Comparison of ENCODE assay signal across 10 cellular contexts in genomic region chr6:160036790-160037206, GRCh38.
DNase-seq lines count a peak whose midpoint lies in the region; ATAC-seq lines count a peak whose summit lies in the region.
"Had no signal": no experiment of that assay in that cellular context is flagged by ENCODE, and none has a peak within 500 bp of the region (broad histone marks: within the 10 kb centered on the region; RNA-seq: fewer than 3 reads in every experiment).

No MANE protein-coding gene starts in this region.

- no peaks in the 10 kb centered on the region for H3K9me3 ChIP-seq in muscle layer of colon (ENCODE audit: low read length)
- H3K9me3 ChIP-seq: upper lobe of left lung had no signal

- no peak overlapping the region for H2AFZ ChIP-seq in ACC112 (ENCODE audit: low read length, unreplicated experiment)

- H3K9me3 Mint-ChIP-seq in effector memory CD8-positive, alpha-beta T cell, result no peaks in the 10 kb centered on the region
- H3K9me3 Mint-ChIP-seq in activated naive CD4-positive, alpha-beta T cell treated with anti-CD3 and anti-CD28 coated beads, Interleukin-2, amount 10 ng/mL, durations not matched to agents 7 days and 5 days, result no peaks in the 10 kb centered on the region
- H3K9me3 Mint-ChIP-seq in activated T-cell treated with anti-CD3 and anti-CD28 coated beads, Interleukin-2, amount 50 U/mL, for 4 hours, result no peaks in the 10 kb centered on the region
- H3K9me3 Mint-ChIP-seq: mesothelial cell of epicardium had no signal

- H3K36me3 ChIP-seq in ACC112 (ENCODE audit: insufficient read depth, low read length) (peaks cover 16% of the 10 kb centered on the region), muscle layer of colon (ENCODE audit: insufficient read depth, low read length) (peaks cover 52% of the 10 kb centered on the region)

- H3K9ac ChIP-seq in muscle layer of colon (ENCODE audit: low read length), result no peak overlapping the region

- H3K27ac ChIP-seq in ACC112 (ENCODE audit: low read depth, low read length) (peak overlapping the region; percentile 97), muscle layer of colon (ENCODE audit: low read depth, low read length) (peak overlapping the region; percentile 8)

- H3K4me1 Mint-ChIP-seq in effector memory CD8-positive, alpha-beta T cell (ENCODE audit: low read depth in 2 of 2), result peaks cover 8 to 16% of the 10 kb centered on the region in 2 donors
- H3K4me1 Mint-ChIP-seq in activated naive CD4-positive, alpha-beta T cell treated with anti-CD3 and anti-CD28 coated beads, Interleukin-2, amount 10 ng/mL, durations not matched to agents 7 days and 5 days, result peaks cover 28% of the 10 kb centered on the region
- H3K4me1 Mint-ChIP-seq in activated T-cell treated with anti-CD3 and anti-CD28 coated beads, Interleukin-2, amount 50 U/mL, for 4 hours (ENCODE audit: low read depth), result peaks cover 12% of the 10 kb centered on the region

- H3K4me1 ChIP-seq in ACC112 (ENCODE audit: control insufficient read depth, insufficient read depth, low read length, unreplicated experiment) (peaks cover 50% of the 10 kb centered on the region), muscle layer of colon (ENCODE audit: insufficient read depth, low read length) (peaks cover under 1% of the 10 kb centered on the region)

- peaks cover under 1% of the 10 kb centered on the region for H3K79me2 ChIP-seq in ACC112 (ENCODE audit: control insufficient read depth, insufficient read depth, low read length, unreplicated experiment)

- ATAC-seq in effector memory CD8-positive, alpha-beta T cell (replicated peaks), result no peak
- ATAC-seq in activated T-cell treated with anti-CD3 and anti-CD28 coated beads, Interleukin-2, amount 50 U/mL, for 4 hours, result no peak
- no peak for ATAC-seq in HG03196 (IDR thresholded peaks at IDR 0.05; ENCODE audit: unreplicated experiment)

- CTCF ChIA-PET in activated naive CD4-positive, alpha-beta T cell treated with anti-CD3 and anti-CD28 coated beads, Interleukin-2, amount 10 ng/mL, durations not matched to agents 7 days and 5 days (lab: Charles Lee), result no interaction called here

- H3K27me3 ChIP-seq in ACC112 (ENCODE audit: insufficient read depth, low read length), result no peaks in the 10 kb centered on the region
- no peaks in the 10 kb centered on the region for H3K27me3 ChIP-seq in muscle layer of colon (ENCODE audit: control insufficient read depth in 1 of 2, insufficient read depth in 2 of 2, low read length in 2 of 2)
- H3K27me3 ChIP-seq: upper lobe of left lung had no signal

- H3K4me3 ChIP-seq in ACC112 (ENCODE audit: low read depth, low read length) (0 out of 2 replicates have a peak overlapping the region, but pooled peaks have one; percentile 37), muscle layer of colon (ENCODE audit: low read depth in 1 of 2, low read length in 2 of 2) (no peak overlapping the region)
- H3K4me3 ChIP-seq: upper lobe of left lung had no signal

- H3K4me3 Mint-ChIP-seq in effector memory CD8-positive, alpha-beta T cell, result no peak overlapping the region
- no peak overlapping the region for H3K4me3 Mint-ChIP-seq in activated naive CD4-positive, alpha-beta T cell treated with anti-CD3 and anti-CD28 coated beads, Interleukin-2, amount 10 ng/mL, durations not matched to agents 7 days and 5 days
- no peak overlapping the region for H3K4me3 Mint-ChIP-seq in activated T-cell treated with anti-CD3 and anti-CD28 coated beads, Interleukin-2, amount 50 U/mL, for 4 hours
- H3K4me3 Mint-ChIP-seq: mesothelial cell of epicardium had no signal

- peaks cover 61% of the 10 kb centered on the region for H3K36me3 Mint-ChIP-seq in effector memory CD8-positive, alpha-beta T cell (ENCODE audit: insufficient read depth)
- H3K36me3 Mint-ChIP-seq in activated naive CD4-positive, alpha-beta T cell treated with anti-CD3 and anti-CD28 coated beads, Interleukin-2, amount 10 ng/mL, durations not matched to agents 7 days and 5 days, result peaks cover 69% of the 10 kb centered on the region
- H3K36me3 Mint-ChIP-seq in activated T-cell treated with anti-CD3 and anti-CD28 coated beads, Interleukin-2, amount 50 U/mL, for 4 hours (ENCODE audit: insufficient read depth), result peaks cover 50% of the 10 kb centered on the region

- H3K27me3 Mint-ChIP-seq in effector memory CD8-positive, alpha-beta T cell, result no peaks in the 10 kb centered on the region
- H3K27me3 Mint-ChIP-seq in activated naive CD4-positive, alpha-beta T cell treated with anti-CD3 and anti-CD28 coated beads, Interleukin-2, amount 10 ng/mL, durations not matched to agents 7 days and 5 days, result no peaks in the 10 kb centered on the region
- H3K27me3 Mint-ChIP-seq in activated T-cell treated with anti-CD3 and anti-CD28 coated beads, Interleukin-2, amount 50 U/mL, for 4 hours (ENCODE audit: low read depth), result no peaks in the 10 kb centered on the region

- DNase-seq in NCI-H460 (ENCODE audit: extremely low read depth, low read depth) (peak; percentile 47), mesenteric fat pad (ENCODE audit: low spot score) (no peak)
- DNase-seq in effector memory CD8-positive, alpha-beta T cell, result no peak
- DNase-seq in activated naive CD4-positive, alpha-beta T cell treated with anti-CD3 and anti-CD28 coated beads, Interleukin-2, amount 10 ng/mL, durations not matched to agents 7 days and 5 days, result no peak
- no peak for DNase-seq in activated T-cell treated with anti-CD3 and anti-CD28 coated beads, Interleukin-2, amount 50 U/mL, for 4 hours
- DNase-seq: upper lobe of left lung had no signal

- H3K27ac Mint-ChIP-seq in effector memory CD8-positive, alpha-beta T cell, result peak overlapping the region; percentile 35 to 44
- no peak overlapping the region for H3K27ac Mint-ChIP-seq in activated naive CD4-positive, alpha-beta T cell treated with anti-CD3 and anti-CD28 coated beads, Interleukin-2, amount 10 ng/mL, durations not matched to agents 7 days and 5 days
- H3K27ac Mint-ChIP-seq: mesothelial cell of epicardium had no signal
